ENCODE assay signal across 10 cellular contexts in the genomic region with DNA sequence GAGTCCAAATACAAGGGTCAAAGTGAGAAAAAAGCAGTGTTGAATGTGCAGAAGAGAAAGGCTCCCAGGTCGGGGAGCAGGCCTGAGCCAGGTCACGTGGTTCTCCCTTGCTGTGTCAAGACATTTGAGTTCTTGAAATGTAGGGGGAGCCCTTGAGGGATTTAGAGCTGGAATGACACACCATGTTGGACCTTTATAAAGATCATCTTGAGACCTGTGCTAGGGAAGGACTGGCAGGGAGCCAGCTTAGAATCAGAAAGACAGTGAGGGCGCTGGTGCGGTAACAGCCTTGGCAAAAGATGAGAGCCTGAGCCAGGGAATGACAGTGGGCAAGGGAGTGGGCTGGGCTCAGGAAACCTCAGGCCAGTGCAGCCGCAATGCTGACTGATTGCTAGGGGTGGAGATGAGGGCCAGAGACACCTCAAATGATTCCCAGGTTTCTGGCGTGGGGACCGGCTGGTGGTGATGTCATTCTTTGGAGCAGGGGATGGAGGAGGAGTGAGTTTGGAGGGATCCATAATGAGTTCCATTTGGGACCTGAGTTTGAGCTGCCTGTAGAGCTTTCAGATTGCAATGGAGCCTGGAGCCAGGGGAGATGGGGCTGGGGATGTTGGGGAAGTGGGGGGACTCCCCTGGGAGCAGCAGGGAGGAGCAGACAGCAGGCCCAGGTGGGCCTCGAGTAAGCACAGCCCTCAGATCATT.
DNase-seq lines count a peak whose midpoint lies in the region; ATAC-seq and TF ChIP-seq lines count a peak whose summit lies in the region.
"Had no signal": no experiment of that assay in that cellular context is flagged by ENCODE, and none has a peak within 500 bp of the region (broad histone marks: within the 10 kb centered on the region; RNA-seq: fewer than 3 reads in every experiment).

No MANE protein-coding gene starts in this region.

- no peaks in the 10 kb centered on the region for H3K9me3 ChIP-seq in DND-41 (ENCODE audit: insufficient read depth, low read length, severe bottlenecking)
- H3K9me3 ChIP-seq: SJCRH30 had no signal

- no peak overlapping the region for H3K27ac ChIP-seq in DND-41 (ENCODE audit: low read length)
- H3K27ac ChIP-seq: SJCRH30 had no signal

- DNase-seq in DND-41 (no peak), HFFc6 (peak; percentile 18), chondrocyte (ENCODE audit: low spot score) (no peak), NCI-H2029 treated with DMSO at 0.1 percent for 48 hours (lab: John Stamatoyannopoulos, UW) (no peak)
- peak; percentile 23 for DNase-seq in natural killer cell treated with Interleukin-12 subunit alpha and Interleukin-12 subunit beta and Interleukin-15 and Interleukin-18, amount 100 ng/mL, for 72 hours (ENCODE audit: low spot score)
- DNase-seq in stimulated activated naive CD4-positive, alpha-beta T cell (lab: John Stamatoyannopoulos, UW) = no peak
- no peak for DNase-seq in activated CD8-positive, alpha-beta T cell treated with anti-CD3 and anti-CD28 coated beads, Interleukin-2, amount 10 ng/mL, durations not matched to agents 7 days and 5 days
- DNase-seq: SJCRH30 had no signal

- ATAC-seq in DND-41 (ENCODE audit: insufficient read depth, low read depth) (0 out of 3 replicates have a peak, but pooled peaks have one; percentile 33), GM18502 (IDR thresholded peaks at IDR 0.05; ENCODE audit: poor library complexity, unreplicated experiment) (no peak)
- no peak for ATAC-seq in natural killer cell treated with Interleukin-12 subunit alpha and Interleukin-12 subunit beta and Interleukin-15 and Interleukin-18, amount 100 ng/mL, for 72 hours
- ATAC-seq in activated CD8-positive, alpha-beta T cell treated with anti-CD3 and anti-CD28 coated beads, Interleukin-2, amount 10 ng/mL, durations not matched to agents 7 days and 5 days = no peak

- H3K9ac ChIP-seq in DND-41 (ENCODE audit: low read depth, low read length) = no peak overlapping the region

- no peak overlapping the region for H3K4me3 ChIP-seq in DND-41 (ENCODE audit: low read depth in 1 of 2, low read length in 2 of 2)
- H3K4me3 ChIP-seq: SJCRH30 had no signal

- peaks cover 27% of the 10 kb centered on the region for H3K27me3 Mint-ChIP-seq in HFFc6 (ENCODE audit: insufficient read depth)
- H3K27me3 Mint-ChIP-seq in chondrocyte (ENCODE audit: low read depth) = peaks cover 3% of the 10 kb centered on the region
- no peaks in the 10 kb centered on the region for H3K27me3 Mint-ChIP-seq in natural killer cell treated with Interleukin-12 subunit alpha and Interleukin-12 subunit beta and Interleukin-15 and Interleukin-18, amount 100 ng/mL, for 72 hours
- no peaks in the 10 kb centered on the region for H3K27me3 Mint-ChIP-seq in activated CD8-positive, alpha-beta T cell treated with anti-CD3 and anti-CD28 coated beads, Interleukin-2, amount 10 ng/mL, durations not matched to agents 7 days and 5 days (ENCODE audit: low read depth)

- H3K9me3 Mint-ChIP-seq in HFFc6 (no peaks in the 10 kb centered on the region), chondrocyte (ENCODE audit: low read depth) (no peaks in the 10 kb centered on the region)
- H3K9me3 Mint-ChIP-seq in natural killer cell treated with Interleukin-12 subunit alpha and Interleukin-12 subunit beta and Interleukin-15 and Interleukin-18, amount 100 ng/mL, for 72 hours = no peaks in the 10 kb centered on the region
- H3K9me3 Mint-ChIP-seq in activated CD8-positive, alpha-beta T cell treated with anti-CD3 and anti-CD28 coated beads, Interleukin-2, amount 10 ng/mL, durations not matched to agents 7 days and 5 days (ENCODE audit: insufficient read depth) = no peaks in the 10 kb centered on the region
- H3K9me3 Mint-ChIP-seq: activated T-helper 2 cell treated with anti-CD3 and anti-CD28 coated beads, Interferon-gamma antibody, Interleukin-2, Interleukin-4, amounts not matched to agents 10 μg/mL and 5 μg/mL and 100 μg/mL, durations not matched to agents 14 hours and 24 hours and 36 hours had no signal

- H3K27me3 ChIP-seq in DND-41 (ENCODE audit: insufficient read depth, low read length, poor library complexity) = no peaks in the 10 kb centered on the region
- H3K27me3 ChIP-seq: SJCRH30 had no signal

- POLR2A ChIA-PET in activated CD8-positive, alpha-beta T cell treated with anti-CD3 and anti-CD28 coated beads, Interleukin-2, amount 10 ng/mL, durations not matched to agents 7 days and 5 days (lab: Charles Lee) = no interaction called here

- H3K4me1 ChIP-seq in DND-41 (ENCODE audit: insufficient read depth, low read length) = no peaks in the 10 kb centered on the region
- H3K4me1 ChIP-seq: SJCRH30 had no signal

- no peaks in the 10 kb centered on the region for H3K36me3 Mint-ChIP-seq in HFFc6 (ENCODE audit: low read depth)
- no peaks in the 10 kb centered on the region for H3K36me3 Mint-ChIP-seq in chondrocyte (ENCODE audit: low read depth)
- no peaks in the 10 kb centered on the region for H3K36me3 Mint-ChIP-seq in natural killer cell treated with Interleukin-12 subunit alpha and Interleukin-12 subunit beta and Interleukin-15 and Interleukin-18, amount 100 ng/mL, for 72 hours
- H3K36me3 Mint-ChIP-seq in activated CD8-positive, alpha-beta T cell treated with anti-CD3 and anti-CD28 coated beads, Interleukin-2, amount 10 ng/mL, durations not matched to agents 7 days and 5 days (ENCODE audit: low read depth) = no peaks in the 10 kb centered on the region

- no peak overlapping the region for H3K4me3 Mint-ChIP-seq in HFFc6
- no peak overlapping the region for H3K4me3 Mint-ChIP-seq in chondrocyte (ENCODE audit: unreplicated experiment)
- H3K4me3 Mint-ChIP-seq in natural killer cell treated with Interleukin-12 subunit alpha and Interleukin-12 subunit beta and Interleukin-15 and Interleukin-18, amount 100 ng/mL, for 72 hours = no peak overlapping the region
- no peak overlapping the region for H3K4me3 Mint-ChIP-seq in activated CD8-positive, alpha-beta T cell treated with anti-CD3 and anti-CD28 coated beads, Interleukin-2, amount 10 ng/mL, durations not matched to agents 7 days and 5 days

- H3K27ac Mint-ChIP-seq in HFFc6 (no peak overlapping the region; the same call in 1 of the 2 replicates), chondrocyte (ENCODE audit: unreplicated experiment) (no peak overlapping the region)
- H3K27ac Mint-ChIP-seq in natural killer cell treated with Interleukin-12 subunit alpha and Interleukin-12 subunit beta and Interleukin-15 and Interleukin-18, amount 100 ng/mL, for 72 hours = no peak overlapping the region
- no peak overlapping the region for H3K27ac Mint-ChIP-seq in activated CD8-positive, alpha-beta T cell treated with anti-CD3 and anti-CD28 coated beads, Interleukin-2, amount 10 ng/mL, durations not matched to agents 7 days and 5 days
- H3K27ac Mint-ChIP-seq: activated T-helper 2 cell treated with anti-CD3 and anti-CD28 coated beads, Interferon-gamma antibody, Interleukin-2, Interleukin-4, amounts not matched to agents 10 μg/mL and 5 μg/mL and 100 μg/mL, durations not matched to agents 14 hours and 24 hours and 36 hours had no signal

- H3K4me2 ChIP-seq in DND-41 (ENCODE audit: insufficient read depth, low read length) = no peak overlapping the region

- no peaks in the 10 kb centered on the region for H3K79me2 ChIP-seq in DND-41 (ENCODE audit: insufficient read depth, low read length)

- H4K20me1 ChIP-seq in DND-41 (ENCODE audit: insufficient read depth, low read length) = no peaks in the 10 kb centered on the region; the same call in 1 of the 2 replicates

- H2AFZ ChIP-seq in DND-41 (ENCODE audit: low read depth, low read length) = no peak overlapping the region

- TF ChIP-seq CTCF in DND-41 (IDR thresholded peaks at IDR 0.05; ENCODE audit: borderline replicate concordance, extremely low read depth, low read length, poor library complexity, severe bottlenecking) = peak; percentile 13
- TF ChIP-seq CTCF in HFFc6 (IDR thresholded peaks at IDR 0.05) = peak; percentile 62
- peak; percentile 29 for TF ChIP-seq CTCF in chondrocyte (IDR thresholded peaks at IDR 0.05)

- no peaks in the 10 kb centered on the region for H3K36me3 ChIP-seq in DND-41 (ENCODE audit: insufficient read depth, low read length)
- H3K36me3 ChIP-seq: SJCRH30 had no signal

- CTCF ChIA-PET in activated CD8-positive, alpha-beta T cell treated with anti-CD3 and anti-CD28 coated beads, Interleukin-2, amount 10 ng/mL, durations not matched to agents 7 days and 5 days (lab: Charles Lee) = interaction anchor here (0.8 to 1.9 kb wide), 4 partner anchors 16 to 310 kb away, joined by 3 to 4 read pairs (median 4); no protein-coding TSS in a partner anchor

- H3K4me1 Mint-ChIP-seq in HFFc6 (ENCODE audit: low read depth) (peaks cover 18% of the 10 kb centered on the region), chondrocyte (ENCODE audit: low read depth) (no peaks in the 10 kb centered on the region)
- H3K4me1 Mint-ChIP-seq in natural killer cell treated with Interleukin-12 subunit alpha and Interleukin-12 subunit beta and Interleukin-15 and Interleukin-18, amount 100 ng/mL, for 72 hours (ENCODE audit: low read depth in 2 of 2) = no peaks in the 10 kb centered on the region
- H3K4me1 Mint-ChIP-seq in activated CD8-positive, alpha-beta T cell treated with anti-CD3 and anti-CD28 coated beads, Interleukin-2, amount 10 ng/mL, durations not matched to agents 7 days and 5 days (ENCODE audit: low read depth) = no peaks in the 10 kb centered on the region

Comparison
In these comparisons a context has a peak if more than half of its experiments do, and no peak if none do; other contexts are left out.
1. DNase-seq: peak in HFFc6 (single experiment) and natural killer cell treated with Interleukin-12 subunit alpha and Interleukin-12 subunit beta and Interleukin-15 and Interleukin-18, amount 100 ng/mL, for 72 hours (single experiment); none in DND-41 (single experiment), chondrocyte (single experiment), stimulated activated naive CD4-positive, alpha-beta T cell (0 of 6), NCI-H2029 treated with DMSO at 0.1 percent for 48 hours (single experiment) and activated CD8-positive, alpha-beta T cell treated with anti-CD3 and anti-CD28 coated beads, Interleukin-2, amount 10 ng/mL, durations not matched to agents 7 days and 5 days (single experiment).
2. Peak in every context shown above with its lines, with median percentiles within 50 percentile points of each other: CTCF ChIP-seq.